In the genomic region with DNA sequence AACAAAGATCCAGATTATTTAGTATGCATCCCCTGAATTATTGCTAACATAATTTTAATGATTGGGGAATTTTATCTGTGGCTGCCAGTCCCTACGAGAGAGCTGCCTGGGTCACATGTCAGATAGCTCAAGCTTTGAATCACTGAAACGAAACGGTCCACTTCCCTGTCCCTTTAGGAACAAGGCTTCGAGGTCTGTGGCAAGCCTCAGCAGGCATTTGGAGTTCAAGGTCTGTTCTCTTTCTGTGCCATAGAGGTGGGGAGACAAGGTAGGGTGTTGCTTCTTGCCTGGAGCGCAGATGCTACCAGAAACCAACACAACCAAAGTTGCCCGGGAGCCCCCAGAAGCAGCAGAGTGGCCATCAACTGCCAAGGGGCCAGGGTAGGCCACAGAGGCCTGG, we compare ENCODE assay signal across 12 cellular contexts. TPM values are rescaled to one million over a fixed set of nuclear protein-coding genes. Genes with fewer than 3 reads are reported as not detected.
A peak's percentile ranks its signal among the peaks of the same experiment; 100 is the strongest.
DNase-seq lines count a peak whose midpoint lies in the region; ATAC-seq, FAIRE-seq and TF ChIP-seq lines count a peak whose summit lies in the region.
"Had no signal": no experiment of that assay in that cellular context is flagged by ENCODE, and none has a peak within 500 bp of the region (broad histone marks: within the 10 kb centered on the region; RNA-seq: fewer than 3 reads in every experiment).

No MANE protein-coding gene starts in this region.

- no peak for TF ChIP-seq POLR2A in GM12892 (IDR thresholded peaks at IDR 0.05; ENCODE audit: low read depth, low read length)
- no peak for TF ChIP-seq POLR2A in K562 (conservative IDR thresholded peaks at IDR 0.05)

- WGBS in K562 (ENCODE audit: insufficient coverage, low coverage, missing lambda C conversion rate), result 49% methylated on average over 6 of the region's 6 CpGs
- WGBS in mesenchymal stem cell, result 88% methylated on average over 6 of the region's 6 CpGs
- 81% methylated on average over 6 of the region's 6 CpGs for WGBS in smooth muscle cell (ENCODE audit: low lambda C conversion rate)

- TF ChIP-seq CTCF in K562 (IDR thresholded peaks at IDR 0.05 in 2 of 3, conservative IDR thresholded peaks at IDR 0.05 in 1 of 3; ENCODE audit: insufficient read depth in 2 of 3, low read depth in 1 of 3, low read length in 3 of 3), result no peak
- TF ChIP-seq CTCF in smooth muscle cell (IDR thresholded peaks at IDR 0.05; ENCODE audit: borderline replicate concordance, insufficient read depth, poor library complexity, severe bottlenecking), result no peak

- peak overlapping the region in 1 of 2 experiments; percentile 4 for H3K14ac ChIP-seq in mesenchymal stem cell (ENCODE audit: low read length in 2 of 2)

- H3K4ac ChIP-seq in mesenchymal stem cell (ENCODE audit: low read depth in 1 of 2, low read length in 2 of 2), result peak overlapping the region in 1 of 2 experiments; percentile 31

- BruUV-seq in K562 (replicated peaks; lab: Mats Ljungman, UMichigan), result no TSS peak

- CTCF ChIA-PET in K562 (lab: Yijun Ruan, JAX; ENCODE audit: low intra/inter-chr PET ratio), result no interaction called here

- peak overlapping the region; percentile 23 for H2AK5ac ChIP-seq in mesenchymal stem cell (ENCODE audit: low read length, severe bottlenecking)

- H3K4me1 ChIP-seq in K562 (replicated peaks in 1 of 2; ENCODE audit: control insufficient read depth in 2 of 2, insufficient read depth in 2 of 2, low read length in 2 of 2), result peaks cover 0 to 8% of the 10 kb centered on the region in 2 experiments; a peak in 2 of 5 replicates
- H3K4me1 ChIP-seq in mesenchymal stem cell (ENCODE audit: control insufficient read depth, insufficient read depth, low read depth, low read length), result peaks cover 27% of the 10 kb centered on the region
- no peaks in the 10 kb centered on the region for H3K4me1 ChIP-seq in smooth muscle cell (ENCODE audit: low read depth)

- no peaks in the 10 kb centered on the region for H3F3A ChIP-seq in smooth muscle cell (ENCODE audit: low read depth)

- ATAC-seq in K562 (no peak), GM21825 (IDR thresholded peaks at IDR 0.05; ENCODE audit: unreplicated experiment) (no peak)

- H3K23ac ChIP-seq in mesenchymal stem cell (ENCODE audit: low read length in 2 of 2), result no peak overlapping the region

- H3K27ac ChIP-seq in K562 (ENCODE audit: extremely low read depth, low read depth, low read length), result no peak overlapping the region
- no peak overlapping the region for H3K27ac ChIP-seq in mesenchymal stem cell (ENCODE audit: low read length, poor library complexity, severe bottlenecking)
- H3K27ac ChIP-seq in smooth muscle cell (ENCODE audit: low read depth), result no peak overlapping the region

- H3K27me3 ChIP-seq in K562 (ENCODE audit: control insufficient read depth in 2 of 2, insufficient read depth in 2 of 2, low read length in 2 of 2), result peaks cover 5 to 8% of the 10 kb centered on the region in 2 experiments; a peak in 4 of 5 replicates
- H3K27me3 ChIP-seq in mesenchymal stem cell (ENCODE audit: control insufficient read depth in 1 of 2, insufficient read depth in 1 of 2, low read length in 2 of 2), result no peaks in the 10 kb centered on the region
- H3K27me3 ChIP-seq in smooth muscle cell (ENCODE audit: low read depth), result no peaks in the 10 kb centered on the region

- intact Hi-C loops in K562 (cut with micrococcal nuclease), result no loop called here

- no peak overlapping the region for H2BK5ac ChIP-seq in mesenchymal stem cell (ENCODE audit: low read depth, low read length, poor library complexity, severe bottlenecking)

- no peak overlapping the region for H3K4me2 ChIP-seq in K562 (ENCODE audit: insufficient read depth, low read length)
- H3K4me2 ChIP-seq in mesenchymal stem cell (ENCODE audit: low read length, poor library complexity, severe bottlenecking), result no peak overlapping the region
- H3K4me2 ChIP-seq in smooth muscle cell, result no peak overlapping the region

- TF ChIP-seq RAD21 in K562 (CRISPR knock-in tag; conservative IDR thresholded peaks at IDR 0.05 in 1 of 2, IDR thresholded peaks at IDR 0.05 in 1 of 2), result no peak

- TF ChIP-seq EP300 in K562 (IDR thresholded peaks at IDR 0.05; ENCODE audit: low read length), result no peak

- H4K20me1 ChIP-seq in K562 (replicated peaks; ENCODE audit: control insufficient read depth, insufficient read depth, low read length) (no peaks in the 10 kb centered on the region; the same call in 1 of the 2 replicates), smooth muscle cell (ENCODE audit: low read depth) (no peaks in the 10 kb centered on the region)

- H2AFZ ChIP-seq in K562 (ENCODE audit: low read depth, low read length) (no peak overlapping the region), mesenchymal stem cell (ENCODE audit: low read depth, low read length) (no peak overlapping the region), smooth muscle cell (ENCODE audit: low read depth) (no peak overlapping the region)

- no peaks in the 10 kb centered on the region for H3K9me3 ChIP-seq in K562 (replicated peaks; ENCODE audit: control insufficient read depth, insufficient read depth, low read depth, low read length)
- no peaks in the 10 kb centered on the region for H3K9me3 ChIP-seq in mesenchymal stem cell (ENCODE audit: control insufficient read depth, low read length)
- H3K9me3 ChIP-seq in smooth muscle cell (replicated peaks; ENCODE audit: low read depth), result no peaks in the 10 kb centered on the region

- H2BK120ac ChIP-seq in mesenchymal stem cell (ENCODE audit: low read depth, low read length), result no peak overlapping the region

- H3K79me2 ChIP-seq in K562 (ENCODE audit: control insufficient read depth, insufficient read depth, low read length) (no peaks in the 10 kb centered on the region), smooth muscle cell (ENCODE audit: low read depth) (no peaks in the 10 kb centered on the region)

- H3K36me3 ChIP-seq in K562 (ENCODE audit: control insufficient read depth, insufficient read depth, low read length), result peaks cover 13% of the 10 kb centered on the region; the same call in 1 of the 3 replicates
- peaks cover 37 to 38% of the 10 kb centered on the region in 2 experiments for H3K36me3 ChIP-seq in mesenchymal stem cell (ENCODE audit: control insufficient read depth in 1 of 2, insufficient read depth in 2 of 2, low read depth in 1 of 2, low read length in 2 of 2)
- H3K36me3 ChIP-seq in smooth muscle cell (ENCODE audit: low read depth), result no peaks in the 10 kb centered on the region

- peaks cover 23% of the 10 kb centered on the region for H3K79me1 ChIP-seq in mesenchymal stem cell (replicated peaks; ENCODE audit: low read length, poor library complexity, severe bottlenecking)

- H4K8ac ChIP-seq in mesenchymal stem cell (ENCODE audit: low read length), result peak overlapping the region; percentile 40

- DNase-seq in CD1c-positive myeloid dendritic cell (ENCODE audit: extremely low spot score) (peak; percentile 71), GM12892 (ENCODE audit: insufficient read length) (no peak), K562 (ENCODE audit: extremely low read depth in 1 of 4, low spot score in 3 of 4) (no peak), mesenchymal stem cell (no peak), hypothalamus (lab: John Stamatoyannopoulos, UW) (no peak), smooth muscle cell (lab: John Stamatoyannopoulos, UW; ENCODE audit: unreplicated experiment) (no peak)
- DNase-seq: activated T-cell treated with anti-CD3 and anti-CD28 coated beads for 4 hours; COR-L47; effector memory CD4-positive, alpha-beta T cell; NCI-H1436 treated with DMSO at 0.1 percent for 48 hours; NCI-H524 treated with DMSO at 0.1 percent for 48 hours had no signal

- peak overlapping the region in 1 of 2 experiments; percentile 43; a peak in 2 of 4 replicates for H3K9ac ChIP-seq in K562 (ENCODE audit: insufficient read depth in 1 of 2, low read depth in 2 of 2, low read length in 2 of 2)
- H3K9ac ChIP-seq in mesenchymal stem cell (ENCODE audit: low read length), result peak overlapping the region; percentile 32
- no peak overlapping the region for H3K9ac ChIP-seq in smooth muscle cell (ENCODE audit: low read depth)

- H2BK12ac ChIP-seq in mesenchymal stem cell (ENCODE audit: low read length in 2 of 2), result no peak overlapping the region

- peaks cover 5% of the 10 kb centered on the region for H3K9me1 ChIP-seq in K562 (ENCODE audit: control insufficient read depth, insufficient read depth, low read length)

- in situ Hi-C loops in K562 (cut with MboI), result no loop called here

- no peak overlapping the region for H3K4me3 ChIP-seq in K562
- no peak overlapping the region for H3K4me3 ChIP-seq in mesenchymal stem cell (ENCODE audit: insufficient read depth in 1 of 2, low read depth in 1 of 2, low read length in 2 of 2)
- H3K4me3 ChIP-seq in smooth muscle cell, result no peak overlapping the region

- POLR2A ChIA-PET in K562 (lab: Yijun Ruan, JAX), result interaction anchor here (0.8 to 1.1 kb wide), 3 partner anchors 10 to 50 kb away, joined by 3 to 5 read pairs (median 3); no protein-coding TSS in a partner anchor

- H3K18ac ChIP-seq in mesenchymal stem cell (ENCODE audit: low read depth in 1 of 2, low read length in 2 of 2), result peak overlapping the region in 1 of 2 experiments; percentile 11

- H2BK15ac ChIP-seq in mesenchymal stem cell (ENCODE audit: low read depth, poor library complexity, severe bottlenecking), result no peak overlapping the region

- H4K91ac ChIP-seq in mesenchymal stem cell (ENCODE audit: low read length), result peak overlapping the region; percentile 31

- FAIRE-seq in GM12892 (lab: Jason Lieb, UNC) (peak; percentile 72), K562 (lab: Jason Lieb, UNC) (peak; percentile 58)

RNA-seq across cellular contexts. Expression of a gene that starts 13.9 kb away (rescaled TPM):
- polyA plus RNA-seq in GM12892 (2012; ENCODE audit: missing spikeins), result 0.13 TPM
- 0.09 TPM in 1 of 2 replicates, not detected in the other for total RNA-seq in K562 (2011; cell fraction: chromatin; rRNA removed; ENCODE audit: low replicate concordance)
- 0.26 TPM in 1 of 2 replicates, not detected in the other for total RNA-seq in K562 (2011; cell fraction: nucleolus; rRNA removed)
- 0.22 TPM in 1 of 2 replicates, not detected in the other for total RNA-seq in K562 (2011; cell fraction: nucleoplasm; rRNA removed)
- total RNA-seq in K562 (2014; rRNA removed) (0.29 TPM in 1 of 2 replicates, not detected in the other), K562 (2014; rRNA removed; fragmentation: Illumina TruSeq; extraction: Trizol) (0.04 TPM in 1 of 2 replicates, not detected in the other), K562 (2015; rRNA removed; fragmentation: Illumina TruSeq; extraction: Trizol) (0.04 TPM in 2 replicates), K562 (2021) (0.13 TPM in 1 of 2 replicates, not detected in the other), smooth muscle cell (0.13 and 0.40 TPM in 2 replicates)
- polyA plus RNA-seq in K562 (2011; rRNA removed) (0.03 TPM in 1 of 2 replicates, not detected in the other), K562 (2014; fragmentation: Illumina TruSeq; extraction: Trizol) (not detected in 2 replicates), K562 (2014; fragmentation: Nextera tagmentation; extraction: Ambion mirVana) (under 1 TPM in 1 of 2 experiments, not detected in 1; 0.14 TPM), K562 (2014; rRNA removed) (not detected in 2 replicates), smooth muscle cell (not detected in 2 replicates)
- polyA plus RNA-seq in K562 (2011; cell fraction: cytosol; rRNA removed), result not detected in 2 replicates
- polyA plus RNA-seq in K562 (2011; cell fraction: nucleus; rRNA removed), result 0.03 TPM in 1 of 2 replicates, not detected in the other
- 0.05 and 0.06 TPM in 2 replicates for polyA plus RNA-seq in K562 (2012)
- polyA minus RNA-seq in K562 (2011; rRNA and poly(A)+ RNA removed), result not detected in 2 replicates
- not detected in 2 replicates for polyA minus RNA-seq in K562 (2011; cell fraction: cytosol; rRNA and poly(A)+ RNA removed)
- polyA minus RNA-seq in K562 (2011; cell fraction: nucleus; rRNA and poly(A)+ RNA removed), result not detected in 2 replicates
- not detected for polyA plus RNA-seq in mesenchymal stem cell (2013, experiment 1 of 2)
- polyA plus RNA-seq in mesenchymal stem cell (2013, experiment 2 of 2), result 0.01 TPM
